ENCODE assay signal across 28 cellular contexts in the genomic region with DNA sequence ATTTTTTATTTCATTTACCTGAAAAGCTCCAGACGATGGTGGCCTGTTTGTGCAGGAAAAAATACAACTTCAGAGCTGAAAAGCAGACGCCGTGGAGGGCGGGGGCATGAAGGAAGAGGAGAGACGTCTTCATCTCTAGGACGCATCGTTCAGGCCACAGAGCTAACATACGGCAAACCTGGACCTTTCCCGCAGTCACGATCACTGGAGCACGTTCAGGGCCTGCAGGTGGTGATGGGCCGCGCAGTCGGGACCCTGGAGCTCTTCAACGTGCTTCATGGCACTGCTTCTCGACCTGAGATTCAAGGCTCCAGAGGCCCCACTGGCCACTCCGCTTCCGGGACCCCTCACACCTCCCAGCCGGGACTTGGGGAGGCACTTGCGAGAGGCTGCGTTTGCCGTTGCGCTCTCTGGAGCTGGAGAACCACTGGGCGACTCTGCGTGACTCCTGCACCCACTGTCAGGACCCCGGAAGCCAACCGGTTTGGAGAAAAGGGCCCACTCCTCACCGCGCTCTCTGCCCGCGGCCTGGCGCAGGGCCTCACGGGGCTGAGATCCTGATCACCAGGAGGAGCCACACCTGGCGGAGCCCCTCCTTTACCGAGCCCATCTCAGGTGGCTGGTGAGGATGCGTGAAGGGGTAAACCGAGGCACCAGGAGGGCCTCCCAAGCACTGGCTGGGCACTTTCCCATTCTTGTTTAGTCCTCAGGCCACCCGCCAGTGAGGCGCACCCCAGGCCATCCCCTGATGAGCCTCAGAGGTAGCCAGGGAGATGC.
"Had no signal": no experiment of that assay in that cellular context is flagged by ENCODE, and none has a peak within 500 bp of the region (broad histone marks: within the 10 kb centered on the region; RNA-seq: fewer than 3 reads in every experiment).

No MANE protein-coding gene starts in this region.

- H3K36me3 ChIP-seq: adrenal gland, breast epithelium, Peyer's patch, SJCRH30 had no signal

- H3K27me3 Mint-ChIP-seq: activated naive CD8-positive, alpha-beta T cell treated with anti-CD3 and anti-CD28 coated beads, Interleukin-2, amount 10 ng/mL, durations not matched to agents 7 days and 5 days had no signal

- DNase-seq: activated CD4-positive, alpha-beta T cell treated with anti-CD3 and anti-CD28 coated beads for 4 hours; activated CD8-positive, alpha-beta memory T cell treated with anti-CD3 and anti-CD28 coated beads, Interleukin-2, amount 50 U/mL, for 48 hours; activated CD8-positive, alpha-beta T cell treated with anti-CD3 and anti-CD28 coated beads, Interleukin-2, amount 10 ng/mL, durations not matched to agents 7 days and 5 days; activated naive CD4-positive, alpha-beta T cell treated with anti-CD3 and anti-CD28 coated beads, Interleukin-2, amount 50 U/mL, for 16 hours; activated naive CD8-positive, alpha-beta T cell treated with anti-CD3 and anti-CD28 coated beads, Interleukin-2, amount 10 ng/mL, durations not matched to agents 7 days and 5 days; activated T-cell treated with anti-CD3 and anti-CD28 coated beads, Interleukin-2, amount 50 U/mL, for 1 hour; adrenal gland; anterior cingulate cortex; Karpas-422; MM.1S; NCI-H1105; NCI-H1436; NCI-H1694 treated with DMSO at 0.1 percent for 48 hours; NCI-H2029 treated with DMSO at 0.1 percent for 48 hours; NCI-H345; NCI-H510A; NCI-H526 treated with DMSO at 0.1 percent for 48 hours; NCI-H82; OCI-M1; Right ventricle myocardium superior; SJCRH30 had no signal

- H3K4me1 Mint-ChIP-seq: activated naive CD8-positive, alpha-beta T cell treated with anti-CD3 and anti-CD28 coated beads, Interleukin-2, amount 10 ng/mL, durations not matched to agents 7 days and 5 days had no signal

- H3K27me3 ChIP-seq: adrenal gland, breast epithelium, Peyer's patch, SJCRH30 had no signal

- H3K27ac Mint-ChIP-seq: activated CD8-positive, alpha-beta T cell treated with anti-CD3 and anti-CD28 coated beads, Interleukin-2, amount 10 ng/mL, durations not matched to agents 7 days and 5 days; activated naive CD8-positive, alpha-beta T cell treated with anti-CD3 and anti-CD28 coated beads, Interleukin-2, amount 10 ng/mL, durations not matched to agents 7 days and 5 days; T-helper 1 cell treated with Interleukin-12 subunit alpha and Interleukin-12 subunit beta and Interleukin-4 antibody, amounts not matched to agents 30 μg/mL and 1 μg/mL, for 36 hours had no signal

- H3K27ac ChIP-seq: adrenal gland, breast epithelium, Peyer's patch, RWPE1, SJCRH30 had no signal

- H3K4me1 ChIP-seq: adrenal gland, breast epithelium, Peyer's patch, SJCRH30 had no signal

- FAIRE-seq: K562 had no signal

- H3K4me3 Mint-ChIP-seq: activated CD8-positive, alpha-beta T cell treated with anti-CD3 and anti-CD28 coated beads, Interleukin-2, amount 10 ng/mL, durations not matched to agents 7 days and 5 days; activated naive CD8-positive, alpha-beta T cell treated with anti-CD3 and anti-CD28 coated beads, Interleukin-2, amount 10 ng/mL, durations not matched to agents 7 days and 5 days; T-helper 1 cell treated with Interleukin-12 subunit alpha and Interleukin-12 subunit beta and Interleukin-4 antibody, amounts not matched to agents 30 μg/mL and 1 μg/mL, for 36 hours had no signal

- H3K4me3 ChIP-seq: adrenal gland, breast epithelium, K562, Peyer's patch, SJCRH30 had no signal

- H3K36me3 Mint-ChIP-seq: activated naive CD8-positive, alpha-beta T cell treated with anti-CD3 and anti-CD28 coated beads, Interleukin-2, amount 10 ng/mL, durations not matched to agents 7 days and 5 days had no signal

- H3K9me3 Mint-ChIP-seq: activated naive CD8-positive, alpha-beta T cell treated with anti-CD3 and anti-CD28 coated beads, Interleukin-2, amount 10 ng/mL, durations not matched to agents 7 days and 5 days; T-helper 1 cell treated with Interleukin-12 subunit alpha and Interleukin-12 subunit beta and Interleukin-4 antibody, amounts not matched to agents 30 μg/mL and 1 μg/mL, for 36 hours had no signal

- ATAC-seq: activated CD4-positive, CD25-positive, alpha-beta regulatory T cell treated with anti-CD3 and anti-CD28 coated beads, Interleukin-2, amount 50 U/mL, for 24 hours; activated CD8-positive, alpha-beta T cell treated with anti-CD3 and anti-CD28 coated beads, Interleukin-2, amount 10 ng/mL, durations not matched to agents 7 days and 5 days; K562; SK-N-SH treated with all-trans-retinoic acid at 6 μM for 48 hours had no signal

- H3K9me3 ChIP-seq: adrenal gland, breast epithelium, Peyer's patch, SJCRH30 had no signal
